Comparison of ENCODE assay signal across 16 cellular contexts in genomic region chrX:40773809-40774208, GRCh38. TPM values are rescaled to one million over a fixed set of nuclear protein-coding genes. Genes with fewer than 3 reads are reported as not detected.
DNase-seq lines count a peak whose midpoint lies in the region; ATAC-seq, FAIRE-seq and TF ChIP-seq lines count a peak whose summit lies in the region.
"Had no signal": no experiment of that assay in that cellular context is flagged by ENCODE, and none has a peak within 500 bp of the region (broad histone marks: within the 10 kb centered on the region; RNA-seq: fewer than 3 reads in every experiment).

No MANE protein-coding gene starts in this region.

- H3K9me3 ChIP-seq in Karpas-422 (ENCODE audit: low read length) (no peaks in the 10 kb centered on the region), kidney (ENCODE audit: control insufficient read depth in 1 of 2, low read length in 2 of 2) (no peaks in the 10 kb centered on the region)
- H3K9me3 ChIP-seq: left ventricle myocardium inferior had no signal

- no peaks in the 10 kb centered on the region for H4K20me1 ChIP-seq in Karpas-422 (ENCODE audit: insufficient read depth, low read depth, low read length)

- H3K27ac ChIP-seq in ACC112 (ENCODE audit: low read depth, low read length): 0 out of 2 replicates have a peak overlapping the region, but pooled peaks have one; percentile 39
- no peak overlapping the region for H3K27ac ChIP-seq in Karpas-422 (ENCODE audit: low read length)
- no peak overlapping the region for H3K27ac ChIP-seq in kidney (ENCODE audit: low read depth in 2 of 2, low read length in 2 of 2)
- H3K27ac ChIP-seq: left ventricle myocardium inferior had no signal

- H3K9me3 Mint-ChIP-seq in activated naive CD8-positive, alpha-beta T cell treated with anti-CD3 and anti-CD28 coated beads, Interleukin-2, amount 50 U/mL, for 24 hours: no peaks in the 10 kb centered on the region
- H3K9me3 Mint-ChIP-seq: dendritic cell treated with granulocyte-macrophage colony-stimulating factor and Interleukin-4, amounts not matched to agents 40 ng/mL and 50 ng/mL, for 4 days had no signal

- no peak for DNase-seq in Karpas-422
- DNase-seq in bronchial epithelial cell (ENCODE audit: low read depth): peak; percentile 69
- DNase-seq in kidney: no peak
- no peak for DNase-seq in activated naive CD8-positive, alpha-beta T cell treated with anti-CD3 and anti-CD28 coated beads, Interleukin-2, amount 50 U/mL, for 24 hours
- DNase-seq in omental fat pad (ENCODE audit: low spot score): no peak
- no peak for DNase-seq in glomerular visceral epithelial cell (ENCODE audit: extremely low spot score)
- DNase-seq: activated CD8-positive, alpha-beta memory T cell treated with anti-CD3 and anti-CD28 coated beads, Interleukin-2, amount 50 U/mL, for 48 hours; left ventricle myocardium inferior; NCI-H1417 treated with DMSO at 0.1 percent for 48 hours; NCI-H526 treated with DMSO at 0.1 percent for 48 hours; Right ventricle myocardium superior had no signal

- H3K4me3 ChIP-seq in ACC112 (ENCODE audit: low read depth, low read length) (no peak overlapping the region), Karpas-422 (ENCODE audit: low read length) (no peak overlapping the region), bronchial epithelial cell (ENCODE audit: low read depth, low read length) (no peak overlapping the region), kidney (ENCODE audit: low read length in 2 of 2) (no peak overlapping the region)
- H3K4me3 ChIP-seq: GM12878, left ventricle myocardium inferior had no signal

- FAIRE-seq in bronchial epithelial cell (lab: Jason Lieb, UNC) (no peak), kidney (lab: Jason Lieb, UNC) (peak; percentile 89)
- FAIRE-seq: GM12878 had no signal

- peak overlapping the region; percentile 68 for H2AFZ ChIP-seq in ACC112 (ENCODE audit: low read length, unreplicated experiment)
- 0 out of 2 replicates have a peak overlapping the region, but pooled peaks have one; percentile 49 for H2AFZ ChIP-seq in Karpas-422 (ENCODE audit: low read length)

- H3K4me1 Mint-ChIP-seq in activated naive CD8-positive, alpha-beta T cell treated with anti-CD3 and anti-CD28 coated beads, Interleukin-2, amount 50 U/mL, for 24 hours: no peaks in the 10 kb centered on the region

- no peaks in the 10 kb centered on the region for H3K36me3 Mint-ChIP-seq in activated naive CD8-positive, alpha-beta T cell treated with anti-CD3 and anti-CD28 coated beads, Interleukin-2, amount 50 U/mL, for 24 hours (ENCODE audit: low read depth)
- H3K36me3 Mint-ChIP-seq: activated naive CD8-positive, alpha-beta T cell had no signal

- no peak overlapping the region for H3K9ac ChIP-seq in Karpas-422 (ENCODE audit: low read length)
- H3K9ac ChIP-seq in kidney (ENCODE audit: low read length in 2 of 2): no peak overlapping the region

- H3K4me2 ChIP-seq in Karpas-422 (ENCODE audit: low read depth, low read length, poor library complexity, severe bottlenecking): no peak overlapping the region

- TF ChIP-seq CTCF in bronchial epithelial cell (IDR thresholded peaks at IDR 0.05; ENCODE audit: insufficient read depth, low read length, severe bottlenecking) (no peak), kidney (IDR thresholded peaks at IDR 0.05; ENCODE audit: borderline replicate concordance, extremely low read depth, insufficient read depth) (no peak), omental fat pad (IDR thresholded peaks at IDR 0.05) (no peak)

- no peak overlapping the region for H3K27ac Mint-ChIP-seq in activated naive CD8-positive, alpha-beta T cell treated with anti-CD3 and anti-CD28 coated beads, Interleukin-2, amount 50 U/mL, for 24 hours
- H3K27ac Mint-ChIP-seq: activated naive CD8-positive, alpha-beta T cell; dendritic cell treated with granulocyte-macrophage colony-stimulating factor and Interleukin-4, amounts not matched to agents 40 ng/mL and 50 ng/mL, for 4 days had no signal

- H3K27me3 ChIP-seq in ACC112 (ENCODE audit: insufficient read depth, low read length) (no peaks in the 10 kb centered on the region), Karpas-422 (ENCODE audit: low read length) (no peaks in the 10 kb centered on the region), bronchial epithelial cell (ENCODE audit: control insufficient read depth, insufficient read depth, low read length) (no peaks in the 10 kb centered on the region)

- H3K27me3 Mint-ChIP-seq in activated naive CD8-positive, alpha-beta T cell treated with anti-CD3 and anti-CD28 coated beads, Interleukin-2, amount 50 U/mL, for 24 hours: no peaks in the 10 kb centered on the region
- H3K27me3 Mint-ChIP-seq: activated naive CD8-positive, alpha-beta T cell had no signal

- no peak overlapping the region for H3K4me3 Mint-ChIP-seq in activated naive CD8-positive, alpha-beta T cell treated with anti-CD3 and anti-CD28 coated beads, Interleukin-2, amount 50 U/mL, for 24 hours
- H3K4me3 Mint-ChIP-seq: activated naive CD8-positive, alpha-beta T cell; dendritic cell treated with granulocyte-macrophage colony-stimulating factor and Interleukin-4, amounts not matched to agents 40 ng/mL and 50 ng/mL, for 4 days had no signal

- no peaks in the 10 kb centered on the region for H3K9me2 ChIP-seq in Karpas-422 (replicated peaks; ENCODE audit: insufficient read depth, low read length)

- intact Hi-C loops in kidney (cut with DNase I): no loop called here

- H3K4me1 ChIP-seq in ACC112 (ENCODE audit: control insufficient read depth, insufficient read depth, low read length, unreplicated experiment) (peaks cover 19% of the 10 kb centered on the region), Karpas-422 (ENCODE audit: low read length) (no peaks in the 10 kb centered on the region), kidney (ENCODE audit: control insufficient read depth in 1 of 2, insufficient read depth in 1 of 2, low read depth in 1 of 2, low read length in 2 of 2) (no peaks in the 10 kb centered on the region)
- H3K4me1 ChIP-seq: left ventricle myocardium inferior had no signal

- ATAC-seq in activated naive CD8-positive, alpha-beta T cell treated with anti-CD3 and anti-CD28 coated beads, Interleukin-2, amount 50 U/mL, for 24 hours: no peak
- ATAC-seq in omental fat pad (ENCODE audit: low FRiP score) (no peak), GM18861 (IDR thresholded peaks at IDR 0.05; ENCODE audit: unreplicated experiment) (no peak)
- ATAC-seq: GM12878 had no signal

- no peaks in the 10 kb centered on the region for H3K79me2 ChIP-seq in ACC112 (ENCODE audit: control insufficient read depth, insufficient read depth, low read length, unreplicated experiment)
- H3K79me2 ChIP-seq in Karpas-422 (ENCODE audit: low read length): no peaks in the 10 kb centered on the region

- H3K36me3 ChIP-seq in ACC112 (ENCODE audit: insufficient read depth, low read length) (no peaks in the 10 kb centered on the region), Karpas-422 (ENCODE audit: insufficient read depth, low read length) (no peaks in the 10 kb centered on the region), bronchial epithelial cell (ENCODE audit: control insufficient read depth, insufficient read depth, low read length) (no peaks in the 10 kb centered on the region), kidney (ENCODE audit: control insufficient read depth in 1 of 2, insufficient read depth in 2 of 2, low read length in 2 of 2) (no peaks in the 10 kb centered on the region)
- H3K36me3 ChIP-seq: left ventricle myocardium inferior had no signal

RNA-seq across cellular contexts. Expression of gene MED14, which starts 38.5 kb away (rescaled TPM):
- 37.9 and 77.9 TPM in 2 replicates for total RNA-seq in Karpas-422 (2014; rRNA removed; shearing (Covaris generic); ENCODE audit: low replicate concordance)
- 10.0 and 11.1 TPM in 2 replicates for total RNA-seq in bronchial epithelial cell
- total RNA-seq in kidney: 53.7 TPM
- 5.9 TPM for polyA plus RNA-seq in kidney (ENCODE audit: insufficient read depth, low read depth, low replicate concordance)
- total RNA-seq in omental fat pad: 10 to 100 TPM; 26.5 to 36.9 (median 32.4) TPM
